In the genomic region with DNA sequence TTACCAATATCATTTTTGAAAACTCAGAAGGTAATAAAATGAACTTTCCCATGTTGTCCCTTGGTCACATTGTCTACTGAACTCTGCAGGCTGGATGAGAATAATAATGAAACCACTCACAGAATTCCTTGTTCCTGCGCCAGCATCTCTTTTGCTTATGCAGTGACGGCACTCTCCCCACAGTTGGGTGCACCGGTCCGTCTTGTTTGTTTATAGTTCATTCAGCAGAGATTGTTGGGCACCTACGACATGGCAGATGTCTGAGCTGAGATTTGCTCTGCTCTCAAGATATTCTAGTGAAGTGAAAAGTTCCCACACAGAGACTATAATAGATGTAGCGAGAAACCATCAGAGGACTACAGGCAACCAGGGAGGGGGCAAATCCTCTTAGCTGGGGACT, we compare ENCODE assay signal across 16 cellular contexts.
"Had no signal": no experiment of that assay in that cellular context is flagged by ENCODE, and none has a peak within 500 bp of the region (broad histone marks: within the 10 kb centered on the region; RNA-seq: fewer than 3 reads in every experiment).

No MANE protein-coding gene starts in this region.

- H3K27ac ChIP-seq: body of pancreas, epithelial cell of prostate, heart left ventricle, right atrium auricular region, transverse colon had no signal

- ATAC-seq: activated CD4-positive, CD25-positive, alpha-beta regulatory T cell treated with anti-CD3 and anti-CD28 coated beads, Interleukin-2, amount 50 U/mL, for 24 hours; body of pancreas; effector memory CD8-positive, alpha-beta T cell; heart left ventricle; left colon had no signal

- DNase-seq: activated naive CD4-positive, alpha-beta T cell treated with anti-CD3 and anti-CD28 coated beads, Interleukin-2, amount 10 ng/mL, durations not matched to agents 7 days and 5 days; body of pancreas; effector memory CD8-positive, alpha-beta T cell; heart left ventricle; immature natural killer cell; left colon; naive B cell; stimulated activated CD4-positive, alpha-beta T cell treated with anti-CD3 and anti-CD28 coated beads, Interleukin-15, amount 100 ng/mL, for 24 hours; stimulated activated CD4-positive, alpha-beta T cell treated with anti-CD3 and anti-CD28 coated beads, Interleukin-4, amount 100 ng/mL, for 1 hour; stimulated activated naive CD4-positive, alpha-beta T cell; T-helper 1 cell; T1000; transverse colon had no signal
